In genomic region chr12:57552692-57553321, GRCh38 we compare ENCODE assay signal across 11 cellular contexts. TPM values are rescaled to one million over a fixed set of nuclear protein-coding genes. Genes with fewer than 3 reads are reported as not detected.
DNase-seq lines count a peak whose midpoint lies in the region; ATAC-seq and TF ChIP-seq lines count a peak whose summit lies in the region.
"Had no signal": no experiment of that assay in that cellular context is flagged by ENCODE, and none has a peak within 500 bp of the region (broad histone marks: within the 10 kb centered on the region; RNA-seq: fewer than 3 reads in every experiment).

No MANE protein-coding gene starts in this region.

- no peak overlapping the region for H3K27ac ChIP-seq in cardiac muscle cell
- no peak overlapping the region for H3K27ac ChIP-seq in iPS-20b (ENCODE audit: low read length)
- no peak overlapping the region for H3K27ac ChIP-seq in tibial artery
- H3K27ac ChIP-seq: KMS-11 had no signal

- intact Hi-C loops in Right ventricle myocardium inferior (cut with DNase I) (no loop called here), tibial artery (cut with DNase I; ENCODE audit: low total_unique reads) (no loop called here)

- H3K36me3 ChIP-seq in cardiac muscle cell (no peaks in the 10 kb centered on the region), iPS-20b (ENCODE audit: insufficient read depth, low read depth, low read length) (peaks cover 5% of the 10 kb centered on the region; the same call in 1 of the 2 replicates), tibial artery (no peaks in the 10 kb centered on the region)

- H3K9me3 ChIP-seq in cardiac muscle cell (ENCODE audit: low read depth) = no peaks in the 10 kb centered on the region
- H3K9me3 ChIP-seq in iPS-20b (ENCODE audit: insufficient read depth, low read depth, low read length) = no peaks in the 10 kb centered on the region
- H3K9me3 ChIP-seq in tibial artery = no peaks in the 10 kb centered on the region

- H3K9ac ChIP-seq in iPS-20b (ENCODE audit: low read depth, low read length) = peak overlapping the region; percentile 28; the same call in 1 of the 2 replicates
- H3K9ac ChIP-seq: KMS-11 had no signal

- TF ChIP-seq CTCF in cardiac muscle cell (IDR thresholded peaks at IDR 0.05; ENCODE audit: low read depth, low read length) (no peak), tibial artery (IDR thresholded peaks at IDR 0.05) (no peak)

- H3K4me1 ChIP-seq in cardiac muscle cell (ENCODE audit: low read depth) (peaks cover 6% of the 10 kb centered on the region), iPS-20b (ENCODE audit: insufficient read depth, low read length) (peaks cover 18% of the 10 kb centered on the region), tibial artery (peaks cover 0 to 12% (median 9%) of the 10 kb centered on the region in 4 donors)

- H3K27me3 ChIP-seq in cardiac muscle cell (peaks cover 50% of the 10 kb centered on the region), iPS-20b (ENCODE audit: insufficient read depth, low read length) (peaks cover 25% of the 10 kb centered on the region), tibial artery (peaks cover 0 to 29% of the 10 kb centered on the region in 2 donors)

- no peak overlapping the region for H3K4me3 ChIP-seq in cardiac muscle cell
- H3K4me3 ChIP-seq in iPS-20b (ENCODE audit: low read length) = peak overlapping the region; percentile 11; the same call in 1 of the 2 replicates
- no peak overlapping the region for H3K4me3 ChIP-seq in tibial artery

- ATAC-seq in Right ventricle myocardium inferior (no peak), HG02970 (IDR thresholded peaks at IDR 0.05; ENCODE audit: low FRiP score, unreplicated experiment) (no peak), esophagus mucosa (no peak)

- DNase-seq in cardiac muscle cell (ENCODE audit: low read depth in 1 of 2, low spot score in 1 of 2) (peak; percentile 16 to 19), Right ventricle myocardium inferior (ENCODE audit: missing footprints) (no peak), amniotic epithelial cell (ENCODE audit: low read depth) (peak; percentile 21), NCI-H2196 (lab: John Stamatoyannopoulos, UW; ENCODE audit: unreplicated experiment) (no peak), tibial artery (no peak)
- DNase-seq: head of caudate nucleus had no signal

RNA-seq across cellular contexts. Expression of gene KIF5A, which starts 3.0 kb away (rescaled TPM):
- total RNA-seq in cardiac muscle cell = 0.36 and 0.49 TPM in 2 replicates
- 0.05 and 0.11 TPM in 2 replicates for polyA plus RNA-seq in cardiac muscle cell
- total RNA-seq in Right ventricle myocardium inferior = 0.05 TPM
- 0.16 TPM for total RNA-seq in esophagus mucosa
- total RNA-seq: G401 had no signal

RNA-seq across cellular contexts. Expression of gene DCTN2, which starts 5.8 kb away (rescaled TPM):
- total RNA-seq in cardiac muscle cell = 210 and 230 TPM in 2 replicates
- polyA plus RNA-seq in cardiac muscle cell = 156 and 157 TPM in 2 replicates
- total RNA-seq in Right ventricle myocardium inferior = 92.5 TPM
- total RNA-seq in esophagus mucosa = 105 TPM

RNA-seq across cellular contexts. Expression of gene MBD6, which starts 30.2 kb away (rescaled TPM):
- 13.8 and 14.1 TPM in 2 replicates for total RNA-seq in cardiac muscle cell
- polyA plus RNA-seq in cardiac muscle cell = 22.8 and 36.9 TPM in 2 replicates
- 34.5 TPM for total RNA-seq in Right ventricle myocardium inferior
- total RNA-seq in esophagus mucosa = 50.5 TPM

RNA-seq across cellular contexts. Expression of gene DDIT3, which starts 32.5 kb away (rescaled TPM):
- total RNA-seq in cardiac muscle cell (30.2 and 44.2 TPM in 2 replicates), Right ventricle myocardium inferior (19.2 TPM), esophagus mucosa (34.8 TPM)
- 33.8 and 51.3 TPM in 2 replicates for polyA plus RNA-seq in cardiac muscle cell

RNA-seq across cellular contexts. Expression of gene PIP4K2C, which starts 38.2 kb away (rescaled TPM):
- 15.1 and 23.5 TPM in 2 replicates for total RNA-seq in cardiac muscle cell
- polyA plus RNA-seq in cardiac muscle cell = 20.4 and 25.5 TPM in 2 replicates
- 13.1 TPM for total RNA-seq in Right ventricle myocardium inferior
- total RNA-seq in esophagus mucosa = 35.8 TPM

Comparison
In these comparisons a context has a peak if more than half of its experiments do, and no peak if none do; other contexts are left out.
1. DNase-seq: peak in cardiac muscle cell (2 of 2) and amniotic epithelial cell (single experiment); none in Right ventricle myocardium inferior (single experiment), NCI-H2196 (single experiment) and tibial artery (0 of 2).